14 cellular contexts compared by ENCODE assay signal in the genomic region with DNA sequence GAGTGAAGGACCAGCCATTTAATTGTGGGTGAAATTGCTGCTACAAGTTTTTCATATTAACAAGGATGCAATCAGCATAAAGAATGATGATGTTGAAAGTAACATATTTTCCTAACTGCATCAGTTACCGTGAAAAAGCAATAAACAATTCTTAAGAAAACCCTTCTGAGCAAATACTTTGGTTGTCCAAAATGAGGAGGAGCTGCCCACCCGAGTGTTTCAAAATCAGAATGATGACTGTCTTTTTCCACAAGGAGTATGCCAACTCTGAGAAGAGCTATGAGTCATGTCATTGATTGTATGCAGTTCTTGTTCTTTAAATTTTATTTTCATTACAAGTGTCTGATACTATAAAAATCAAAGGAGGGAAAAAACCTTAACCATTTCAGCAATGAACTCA.
DNase-seq lines count a peak whose midpoint lies in the region; ATAC-seq and TF ChIP-seq lines count a peak whose summit lies in the region.
"Had no signal": no experiment of that assay in that cellular context is flagged by ENCODE, and none has a peak within 500 bp of the region (broad histone marks: within the 10 kb centered on the region; RNA-seq: fewer than 3 reads in every experiment).

No MANE protein-coding gene starts in this region.

- no peaks in the 10 kb centered on the region for H3K79me1 ChIP-seq in mesenchymal stem cell (replicated peaks; ENCODE audit: low read length, poor library complexity, severe bottlenecking)

- H3K27me3 ChIP-seq in mesenchymal stem cell (ENCODE audit: control insufficient read depth in 1 of 2, insufficient read depth in 1 of 2, low read length in 2 of 2) = no peaks in the 10 kb centered on the region
- H3K27me3 ChIP-seq: BLaER1 treated with 17β-estradiol and CSF1 and Interleukin-3, amounts not matched to agents 10 nM and 100 nM had no signal

- no peak overlapping the region for H2BK15ac ChIP-seq in mesenchymal stem cell (ENCODE audit: low read depth, poor library complexity, severe bottlenecking)

- H3K4me1 ChIP-seq in mesenchymal stem cell (ENCODE audit: control insufficient read depth, insufficient read depth, low read depth, low read length) = peaks cover 5% of the 10 kb centered on the region
- H3K4me1 ChIP-seq: parathyroid adenoma had no signal

- no peak overlapping the region for H3K27ac ChIP-seq in mesenchymal stem cell (ENCODE audit: low read length, poor library complexity, severe bottlenecking)
- H3K27ac ChIP-seq: BLaER1 treated with 17β-estradiol and CSF1 and Interleukin-3, amounts not matched to agents 10 nM and 100 nM; parathyroid adenoma had no signal

- CTCF ChIA-PET in AG04449 (lab: Yijun Ruan, JAX) = interaction anchor here (1.7 kb wide), 1 partner anchor 326 kb away, joined by 10 read pairs; no protein-coding TSS in a partner anchor

- no peak overlapping the region for H2BK120ac ChIP-seq in mesenchymal stem cell (ENCODE audit: low read depth, low read length)

- H3K18ac ChIP-seq in mesenchymal stem cell (ENCODE audit: low read depth in 1 of 2, low read length in 2 of 2) = no peak overlapping the region

- H2AFZ ChIP-seq in mesenchymal stem cell (ENCODE audit: low read depth, low read length) = no peak overlapping the region
- H2AFZ ChIP-seq: parathyroid adenoma had no signal

- no peak overlapping the region for H3K23ac ChIP-seq in mesenchymal stem cell (ENCODE audit: low read length in 2 of 2)

- no peak overlapping the region for H3K14ac ChIP-seq in mesenchymal stem cell (ENCODE audit: low read length in 2 of 2)

- no peak overlapping the region for H4K91ac ChIP-seq in mesenchymal stem cell (ENCODE audit: low read length)

- H3K9me3 ChIP-seq in mesenchymal stem cell (ENCODE audit: control insufficient read depth, low read length) = peaks cover 4% of the 10 kb centered on the region

- peak; percentile 90 for DNase-seq in AG04449 (ENCODE audit: low read depth, low spot score)
- DNase-seq in HT1080 (ENCODE audit: low read depth) = peak; percentile 46
- peak; percentile 93 for DNase-seq in choroid plexus epithelial cell (ENCODE audit: low read depth)
- peak; percentile 89 for DNase-seq in mesenchymal stem cell
- DNase-seq in KG1 (lab: John Stamatoyannopoulos, UW) = no peak
- no peak for DNase-seq in NAMALWA (ENCODE audit: low spot score)
- no peak for DNase-seq in NCI-H2227 (lab: John Stamatoyannopoulos, UW; ENCODE audit: unreplicated experiment)
- DNase-seq: activated CD8-positive, alpha-beta memory T cell treated with anti-CD3 and anti-CD28 coated beads, Interleukin-2, amount 50 U/mL, for 48 hours; KBM-7; stimulated activated CD4-positive, alpha-beta T cell treated with anti-CD3 and anti-CD28 coated beads, Interleukin-2, amount 100 ng/mL, for 48 hours had no signal

- no peak overlapping the region for H3K4me3 ChIP-seq in AG04449 (ENCODE audit: low read depth, low read length)
- no peak overlapping the region for H3K4me3 ChIP-seq in choroid plexus epithelial cell (ENCODE audit: low read depth, low read length)
- H3K4me3 ChIP-seq in mesenchymal stem cell (ENCODE audit: insufficient read depth in 1 of 2, low read depth in 1 of 2, low read length in 2 of 2) = peak overlapping the region in 1 of 2 experiments; percentile 13
- H3K4me3 ChIP-seq: BLaER1 treated with 17β-estradiol and CSF1 and Interleukin-3, amounts not matched to agents 10 nM and 100 nM had no signal

- H3K9ac ChIP-seq in mesenchymal stem cell (ENCODE audit: low read length) = peak overlapping the region; percentile 79
- H3K9ac ChIP-seq: BLaER1 treated with 17β-estradiol and CSF1 and Interleukin-3, amounts not matched to agents 10 nM and 100 nM; parathyroid adenoma had no signal

- no peak overlapping the region for H4K8ac ChIP-seq in mesenchymal stem cell (ENCODE audit: low read length)

- no peaks in the 10 kb centered on the region for H3K36me3 ChIP-seq in mesenchymal stem cell (ENCODE audit: control insufficient read depth in 1 of 2, insufficient read depth in 2 of 2, low read depth in 1 of 2, low read length in 2 of 2)
- H3K36me3 ChIP-seq: BLaER1 treated with 17β-estradiol and CSF1 and Interleukin-3, amounts not matched to agents 10 nM and 100 nM had no signal

- no peak overlapping the region for H2BK12ac ChIP-seq in mesenchymal stem cell (ENCODE audit: low read length in 2 of 2)

- no peak overlapping the region for H2BK5ac ChIP-seq in mesenchymal stem cell (ENCODE audit: low read depth, low read length, poor library complexity, severe bottlenecking)

- H3K4ac ChIP-seq in mesenchymal stem cell (ENCODE audit: low read depth in 1 of 2, low read length in 2 of 2) = no peak overlapping the region

- no peak overlapping the region for H2AK5ac ChIP-seq in mesenchymal stem cell (ENCODE audit: low read length, severe bottlenecking)

- TF ChIP-seq CTCF in AG04449 (IDR thresholded peaks at IDR 0.05; ENCODE audit: insufficient read depth, low read length, missing control alignments) = no peak
- TF ChIP-seq CTCF in choroid plexus epithelial cell (conservative IDR thresholded peaks at IDR 0.05; ENCODE audit: low read depth, low read length) = no peak

- H3K4me2 ChIP-seq in mesenchymal stem cell (ENCODE audit: low read length, poor library complexity, severe bottlenecking) = no peak overlapping the region
- H3K4me2 ChIP-seq: BLaER1 treated with 17β-estradiol and CSF1 and Interleukin-3, amounts not matched to agents 10 nM and 100 nM had no signal

- 13% methylated on average over 1 of the region's 2 CpGs for WGBS in mesenchymal stem cell

- ATAC-seq in GM18517 (IDR thresholded peaks at IDR 0.05; ENCODE audit: unreplicated experiment) = no peak
- ATAC-seq: esophagus mucosa had no signal

- POLR2A ChIA-PET in AG04449 (lab: Yijun Ruan, JAX) = interaction anchor here (1.0 kb wide), 1 partner anchor 469 kb away, joined by 3 read pairs; no protein-coding TSS in a partner anchor

Comparison
In these comparisons a context has a peak if more than half of its experiments do, and no peak if none do; other contexts are left out.
1. DNase-seq: peak in AG04449 (single experiment), HT1080 (single experiment), choroid plexus epithelial cell (single experiment) and mesenchymal stem cell (single experiment); none in KG1 (single experiment), NAMALWA (single experiment) and NCI-H2227 (single experiment).